In the genomic region with DNA sequence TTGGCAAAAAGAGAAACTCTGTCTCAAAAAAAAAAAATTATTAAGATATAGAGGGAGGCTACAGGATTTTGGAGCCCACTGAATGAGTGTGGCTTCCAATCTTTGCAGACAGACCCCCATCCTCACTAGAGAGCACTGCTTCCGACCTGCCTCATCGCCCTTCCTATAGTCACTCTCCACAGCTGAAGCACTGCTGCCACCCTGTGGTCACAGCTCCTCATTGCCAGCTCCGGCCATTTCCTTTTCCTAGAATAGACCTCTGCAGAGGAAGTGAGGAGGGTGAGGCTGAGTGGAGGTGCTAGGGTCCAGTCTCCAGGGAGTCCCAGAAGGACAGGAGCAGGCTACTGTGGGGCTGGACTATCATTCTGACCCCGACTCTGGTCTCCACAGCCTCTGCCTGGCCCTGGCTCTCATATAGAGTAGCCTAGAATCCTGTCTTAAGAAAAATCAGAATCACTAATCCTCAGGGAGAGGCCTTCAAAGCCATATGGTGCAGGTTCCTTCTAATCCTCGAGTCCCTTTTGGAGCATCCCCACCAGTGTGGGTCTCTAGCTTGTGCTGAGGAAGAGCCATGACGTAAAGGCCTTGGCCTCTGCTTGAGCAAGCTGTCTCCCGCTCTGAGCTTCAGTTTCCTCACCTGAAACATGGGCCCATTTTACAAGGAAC, we compare ENCODE assay signal across 2 cellular contexts.
TF ChIP-seq lines count a peak whose summit lies in the region.

No MANE protein-coding gene starts in this region.

TF ChIP-seq in IMR-90, 13 proteins besides CTCF, POLR2A, EP300 and RAD21:
- peak; percentile 81 for TF ChIP-seq SMC3 (IDR thresholded peaks at IDR 0.05; ENCODE audit: low read depth, low read length)
- no peak for TF ChIP-seq RCOR1 (IDR thresholded peaks at IDR 0.05; ENCODE audit: insufficient replicate concordance, low read length)

TF ChIP-seq in endothelial cell of umbilical vein, 7 proteins besides CTCF, POLR2A, EP300 and RAD21:
- no peak for TF ChIP-seq MYC (IDR thresholded peaks at IDR 0.05; ENCODE audit: low read depth, low read length)
